ENCODE assay signal across 8 cellular contexts in the genomic region with DNA sequence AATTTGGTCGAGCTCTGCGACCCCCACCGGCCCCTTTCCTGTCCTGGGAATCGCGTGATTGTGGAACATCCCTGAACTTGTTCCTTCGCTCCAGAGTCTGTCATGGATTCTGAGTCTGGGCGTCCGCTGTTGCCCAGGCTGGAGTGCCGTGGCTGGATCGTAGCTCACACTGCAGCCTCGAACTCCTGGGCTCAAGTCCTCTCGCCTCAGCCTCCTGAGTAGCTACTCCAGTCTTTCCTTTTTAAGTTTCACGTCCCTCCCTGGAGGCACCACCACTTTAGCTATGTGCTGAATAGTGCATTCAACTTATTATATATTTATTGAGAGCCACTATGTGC. TPM values are rescaled to one million over a fixed set of nuclear protein-coding genes. Genes with fewer than 3 reads are reported as not detected.
DNase-seq lines count a peak whose midpoint lies in the region; ATAC-seq and TF ChIP-seq lines count a peak whose summit lies in the region.

No MANE protein-coding gene starts in this region.

- H3K36me3 ChIP-seq in CD4-positive, alpha-beta memory T cell (ENCODE audit: insufficient read depth, low read length): no peaks in the 10 kb centered on the region
- no peaks in the 10 kb centered on the region for H3K36me3 ChIP-seq in adipocyte (ENCODE audit: control insufficient read depth, insufficient read depth, low read length, severe bottlenecking)
- no peaks in the 10 kb centered on the region for H3K36me3 ChIP-seq in iPS-20b (ENCODE audit: insufficient read depth, low read depth, low read length)
- no peaks in the 10 kb centered on the region for H3K36me3 ChIP-seq in stomach

- CTCF ChIA-PET in CD4-positive, alpha-beta memory T cell (lab: Charles Lee; ENCODE audit: partially characterized antibody): interaction anchor here (0.8 to 3.1 kb wide), 9 partner anchors 9 to 113 kb away, joined by 3 to 33 read pairs (median 4); a partner anchor contains a TSS

- no peaks in the 10 kb centered on the region for H3K36me3 Mint-ChIP-seq in CD4-positive, alpha-beta memory T cell

- no peak for TF ChIP-seq POLR2A in stomach (IDR thresholded peaks at IDR 0.05)

- peak overlapping the region; percentile 40 for H3K27ac ChIP-seq in CD4-positive, alpha-beta memory T cell (ENCODE audit: low read depth, low read length)
- H3K27ac ChIP-seq in iPS-20b (ENCODE audit: low read length) (no peak overlapping the region), stomach (peak overlapping the region; percentile 73 to 87 (median 77))

- peaks cover 0 to 6% (median 3%) of the 10 kb centered on the region in 4 donors for H3K4me1 Mint-ChIP-seq in CD4-positive, alpha-beta memory T cell

- intact Hi-C loops in CD4-positive, alpha-beta memory T cell (cut with micrococcal nuclease): no loop called here
- intact Hi-C loops in stomach (cut with DNase I; ENCODE audit: low total_unique reads): no loop called here

- DNase-seq in CD4-positive, alpha-beta memory T cell: no peak
- no peak for DNase-seq in adipocyte (ENCODE audit: low read depth)
- no peak for DNase-seq in stomach
- no peak for DNase-seq in ureter (ENCODE audit: low spot score)

- no peaks in the 10 kb centered on the region for H3K9me3 ChIP-seq in CD4-positive, alpha-beta memory T cell (ENCODE audit: control insufficient read depth in 1 of 2, low read length in 2 of 2)
- no peaks in the 10 kb centered on the region for H3K9me3 ChIP-seq in adipocyte (ENCODE audit: control insufficient read depth, low read length)
- no peaks in the 10 kb centered on the region for H3K9me3 ChIP-seq in iPS-20b (ENCODE audit: insufficient read depth, low read depth, low read length)
- no peaks in the 10 kb centered on the region for H3K9me3 ChIP-seq in stomach

- POLR2A ChIA-PET in CD4-positive, alpha-beta memory T cell (lab: Charles Lee; ENCODE audit: partially characterized antibody): interaction anchor here (0.9 to 4.7 kb wide), 23 partner anchors 9 to 554 kb away, joined by 3 to 93 read pairs (median 6); a partner anchor contains a TSS

- H3K4me3 ChIP-seq in CD4-positive, alpha-beta memory T cell (ENCODE audit: low read length in 2 of 2): peak overlapping the region; percentile 28 to 82
- H3K4me3 ChIP-seq in adipocyte (ENCODE audit: low read length) (peak overlapping the region; percentile 85), iPS-20b (ENCODE audit: low read length) (peak overlapping the region; percentile 77), stomach (peak overlapping the region; percentile 56 to 76 (median 62))

- 0 to 7% (median 5%) methylated on average over 12 to 13 of the region's 13 CpGs for WGBS in stomach, 5 donors

- peak overlapping the region; percentile 85 to 90 (median 87) for H3K4me3 Mint-ChIP-seq in CD4-positive, alpha-beta memory T cell

- TF ChIP-seq EP300 in stomach (IDR thresholded peaks at IDR 0.05): no peak

- ATAC-seq in HG03460 (IDR thresholded peaks at IDR 0.05; ENCODE audit: unreplicated experiment): peak; percentile 17
- no peak for ATAC-seq in GM21515 (IDR thresholded peaks at IDR 0.05; ENCODE audit: unreplicated experiment)
- ATAC-seq in HG03039 (IDR thresholded peaks at IDR 0.05; ENCODE audit: unreplicated experiment): no peak

- H3K27ac Mint-ChIP-seq in CD4-positive, alpha-beta memory T cell: peak overlapping the region; percentile 46 to 91 (median 75)

- H3K9ac ChIP-seq in adipocyte (ENCODE audit: low read length) (peak overlapping the region; percentile 83), iPS-20b (ENCODE audit: low read depth, low read length) (peak overlapping the region; percentile 71; the same call in 1 of the 2 replicates)

- no peaks in the 10 kb centered on the region for H3K27me3 ChIP-seq in CD4-positive, alpha-beta memory T cell (ENCODE audit: insufficient read depth, low read length)
- H3K27me3 ChIP-seq in adipocyte (replicated peaks; ENCODE audit: control insufficient read depth, insufficient read depth, low read length): no peaks in the 10 kb centered on the region
- peaks cover 38% of the 10 kb centered on the region for H3K27me3 ChIP-seq in iPS-20b (ENCODE audit: insufficient read depth, low read length)
- H3K27me3 ChIP-seq in stomach: no peaks in the 10 kb centered on the region

- H3K4me1 ChIP-seq in CD4-positive, alpha-beta memory T cell (ENCODE audit: insufficient read depth, low read length): peaks cover 3% of the 10 kb centered on the region
- H3K4me1 ChIP-seq in adipocyte (ENCODE audit: control insufficient read depth, insufficient read depth, low read length) (peaks cover 9% of the 10 kb centered on the region), iPS-20b (ENCODE audit: insufficient read depth, low read length) (peaks cover 8% of the 10 kb centered on the region; the same call in 1 of the 2 replicates), stomach (peaks cover 7 to 17% (median 10%) of the 10 kb centered on the region in 4 donors)

- TF ChIP-seq CTCF in stomach (IDR thresholded peaks at IDR 0.05): no peak

- no peaks in the 10 kb centered on the region for H3K27me3 Mint-ChIP-seq in CD4-positive, alpha-beta memory T cell

- H3K9me3 Mint-ChIP-seq in CD4-positive, alpha-beta memory T cell: no peaks in the 10 kb centered on the region

RNA-seq across cellular contexts. Expression of a gene that starts 0.7 kb away (rescaled TPM):
- total RNA-seq in CD4-positive, alpha-beta memory T cell: not detected
- not detected for polyA plus RNA-seq in CD4-positive, alpha-beta memory T cell
- total RNA-seq in stomach (not detected), ureter (not detected)
- not detected for polyA plus RNA-seq in stomach

RNA-seq across cellular contexts. Expression of a gene that starts 21.3 kb away (rescaled TPM):
- total RNA-seq in CD4-positive, alpha-beta memory T cell: 1 to 10 TPM; 1.2 to 1.5 TPM
- polyA plus RNA-seq in CD4-positive, alpha-beta memory T cell: 1 to 10 TPM; 5.1 to 8.1 TPM
- total RNA-seq in stomach (1 to 10 TPM in 2 of 5 donors, not detected in 3; 1.3 to 1.4 TPM), ureter (4.7 TPM)
- 1 to 10 TPM; 1.4 to 3.5 (median 1.5) TPM for polyA plus RNA-seq in stomach

RNA-seq across cellular contexts. Expression of a gene that starts 31.8 kb away (rescaled TPM):
- total RNA-seq in CD4-positive, alpha-beta memory T cell: 1 to 10 TPM; 5.4 to 7.8 TPM
- 1 to 10 TPM; 8.4 to 8.6 TPM for polyA plus RNA-seq in CD4-positive, alpha-beta memory T cell
- total RNA-seq in stomach (10 to 100 TPM in 2 of 5 donors, 1 to 10 TPM in 1, under 1 TPM in 1, not detected in 1; 0.29 to 12.9 (median 7.5) TPM), ureter (14.9 TPM)
- 1 to 10 TPM; 3.1 to 9.2 (median 7.7) TPM for polyA plus RNA-seq in stomach

RNA-seq across cellular contexts. Expression of a gene that starts 44.0 kb away (rescaled TPM):
- total RNA-seq in CD4-positive, alpha-beta memory T cell: 1 to 10 TPM; 9.4 to 9.9 TPM
- polyA plus RNA-seq in CD4-positive, alpha-beta memory T cell: 10 to 100 TPM; 24.9 to 36.4 TPM
- total RNA-seq in stomach (100 to 1,000 TPM in 1 of 5 donors, 10 to 100 TPM in 3, 1 to 10 TPM in 1; 7.5 to 247 (median 48.5) TPM), ureter (23.7 TPM)
- polyA plus RNA-seq in stomach: 10 to 100 TPM; 18.6 to 26.7 (median 25.1) TPM

RNA-seq across cellular contexts. Expression of a gene that starts 54.3 kb away (rescaled TPM):
- total RNA-seq in CD4-positive, alpha-beta memory T cell: under 1 TPM in 1 of 2 experiments, not detected in 1; 0.09 TPM
- under 1 TPM in 1 of 2 donors, not detected in 1; 0.64 TPM for polyA plus RNA-seq in CD4-positive, alpha-beta memory T cell
- total RNA-seq in stomach (under 1 TPM in 1 of 5 donors, not detected in 4; 0.18 TPM), ureter (0.21 TPM)
- under 1 TPM in 1 of 3 donors, not detected in 2; 0.19 TPM for polyA plus RNA-seq in stomach
